ENCODE assay signal across 19 cellular contexts in the genomic region with DNA sequence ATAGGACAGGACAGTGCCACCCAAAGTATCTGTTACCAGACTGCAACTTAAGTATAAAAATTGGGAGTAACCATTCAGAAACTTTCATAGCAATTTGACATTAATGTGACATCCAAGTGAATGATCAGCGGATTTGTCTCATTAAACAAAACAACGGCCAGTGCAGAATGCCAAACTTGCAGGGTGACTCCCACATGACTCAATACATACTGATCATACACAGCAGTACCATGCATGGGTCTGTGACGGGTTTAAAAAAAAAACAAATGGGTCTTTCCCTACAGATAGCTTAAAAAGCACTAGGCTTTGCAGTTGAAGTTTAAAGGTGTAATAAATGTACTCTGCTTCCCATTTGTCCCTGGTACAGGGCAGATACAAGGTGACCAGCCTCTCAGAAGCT.
DNase-seq lines count a peak whose midpoint lies in the region; ATAC-seq, FAIRE-seq and TF ChIP-seq lines count a peak whose summit lies in the region.
"Had no signal": no experiment of that assay in that cellular context is flagged by ENCODE, and none has a peak within 500 bp of the region (broad histone marks: within the 10 kb centered on the region; RNA-seq: fewer than 3 reads in every experiment).

No MANE protein-coding gene starts in this region.

- FAIRE-seq in A549 (lab: Jason Lieb, UNC) (peak; percentile 78), keratinocyte (lab: Jason Lieb, UNC) (no peak)
- FAIRE-seq: HepG2 had no signal

- H3K4me3 ChIP-seq in A549 (no peak overlapping the region), astrocyte of the spinal cord (ENCODE audit: low read depth, low read length) (no peak overlapping the region), keratinocyte (ENCODE audit: control insufficient read depth in 2 of 3, extremely low read depth in 1 of 3, insufficient read depth in 2 of 3, low read depth in 1 of 3, low read length in 3 of 3) (no peak overlapping the region)
- H3K4me3 ChIP-seq: smooth muscle cell had no signal

- H3K79me2 ChIP-seq in keratinocyte (ENCODE audit: control insufficient read depth, insufficient read depth, low read length): no peaks in the 10 kb centered on the region

- H3K4me1 ChIP-seq in A549 (peaks cover 35% of the 10 kb centered on the region; the same call in 2 of the 3 replicates), keratinocyte (ENCODE audit: control insufficient read depth, extremely low read depth, insufficient read depth, low read length) (peaks cover 11% of the 10 kb centered on the region)

- no peaks in the 10 kb centered on the region for H3K36me3 ChIP-seq in keratinocyte (ENCODE audit: control insufficient read depth in 2 of 2, extremely low read depth in 1 of 2, insufficient read depth in 2 of 2, low read length in 2 of 2)

- WGBS in A549 (ENCODE audit: missing lambda C conversion rate): 2% methylated on average over 3 of the region's 3 CpGs

- DNase-seq in A549 (ENCODE audit: low read depth in 1 of 2, low spot score in 1 of 2): peak in 1 of 2 experiments; percentile 10
- peak; percentile 79 for DNase-seq in HS-27A (ENCODE audit: low read depth)
- peak; percentile 58 for DNase-seq in astrocyte of the spinal cord (ENCODE audit: low read depth, low spot score)
- DNase-seq in keratinocyte (ENCODE audit: low read depth, low spot score): peak; percentile 17
- DNase-seq in NCI-H1105 (lab: John Stamatoyannopoulos, UW): no peak
- DNase-seq in mesothelial cell of epicardium (ENCODE audit: low spot score in 2 of 2, unreplicated experiment in 2 of 2): no peak
- DNase-seq in NCI-H2081 treated with DMSO at 0.1 percent for 48 hours (lab: John Stamatoyannopoulos, UW): no peak
- DNase-seq in superior temporal gyrus (ENCODE audit: extremely low spot score): no peak
- DNase-seq: activated gamma-delta T cell treated with Interleukin-2 at 50 U/mL for 16 hours; amygdala; CD8-positive, alpha-beta T cell; DND-41; glutamatergic neuron; naive thymus-derived CD8-positive, alpha-beta T cell; NCI-H2029; NCI-H510A treated with DMSO at 0.1 percent for 48 hours had no signal

- TF ChIP-seq EP300 in A549 (IDR thresholded peaks at IDR 0.05): no peak

- H3K9me3 ChIP-seq in A549 (no peaks in the 10 kb centered on the region), keratinocyte (ENCODE audit: control insufficient read depth, low read depth, low read length) (no peaks in the 10 kb centered on the region)

- peaks cover 5% of the 10 kb centered on the region for H3K9me3 Mint-ChIP-seq in mesothelial cell of epicardium

- dilution Hi-C loops in keratinocyte (cut with MboI; ENCODE audit: extremely low pct_ligation_motif_present, low sequenced_read_pairs): no loop called here

- H2AFZ ChIP-seq in keratinocyte (ENCODE audit: control insufficient read depth, low read length): no peak overlapping the region

- H3K9ac ChIP-seq in keratinocyte (ENCODE audit: control insufficient read depth, extremely low read depth, insufficient read depth, low read length): no peak overlapping the region

- POLR2A ChIA-PET in A549 (lab: Yijun Ruan, JAX): no interaction called here

- H3K27ac Mint-ChIP-seq in mesothelial cell of epicardium: no peak overlapping the region
- H3K27ac Mint-ChIP-seq: CD8-positive, alpha-beta T cell; naive thymus-derived CD8-positive, alpha-beta T cell had no signal

- in situ Hi-C loops in astrocyte of the spinal cord (cut with HindIII; ENCODE audit: low sequenced_read_pairs): no loop called here

- H3K4me2 ChIP-seq in A549 (0 out of 3 replicates have a peak overlapping the region, but pooled peaks have one; percentile 8), keratinocyte (ENCODE audit: control insufficient read depth, extremely low read depth, insufficient read depth, low read depth, low read length) (no peak overlapping the region)
- H3K4me2 ChIP-seq: smooth muscle cell had no signal

- H3K4me3 Mint-ChIP-seq in mesothelial cell of epicardium: no peak overlapping the region
- H3K4me3 Mint-ChIP-seq: CD8-positive, alpha-beta T cell; naive thymus-derived CD8-positive, alpha-beta T cell had no signal

- ATAC-seq in A549: peak in 1 of 2 experiments; percentile 45; a peak in 2 of 6 replicates
- ATAC-seq: activated CD4-positive, CD25-positive, alpha-beta regulatory T cell treated with anti-CD3 and anti-CD28 coated beads, Interleukin-2, amount 50 U/mL, for 24 hours; CD8-positive, alpha-beta T cell; HepG2; naive thymus-derived CD8-positive, alpha-beta T cell had no signal

- H3K4me1 Mint-ChIP-seq in mesothelial cell of epicardium: peaks cover 4% of the 10 kb centered on the region
- H3K4me1 Mint-ChIP-seq: naive thymus-derived CD8-positive, alpha-beta T cell had no signal

- TF ChIP-seq CTCF in A549 (IDR thresholded peaks at IDR 0.05) (no peak), astrocyte of the spinal cord (IDR thresholded peaks at IDR 0.05; ENCODE audit: low read depth, low read length) (no peak), keratinocyte (optimal IDR thresholded peaks at IDR 0.05 in 1 of 3, IDR thresholded peaks at IDR 0.05 in 1 of 3, conservative IDR thresholded peaks at IDR 0.05 in 1 of 3; ENCODE audit: extremely low read depth in 1 of 3, insufficient read depth in 2 of 3, low read length in 3 of 3) (no peak), mesothelial cell of epicardium (IDR thresholded peaks at IDR 0.05; ENCODE audit: unreplicated experiment) (no peak)

- H3K9me1 ChIP-seq in keratinocyte (ENCODE audit: control insufficient read depth, extremely low read depth, insufficient read depth, low read length): no peaks in the 10 kb centered on the region

- CTCF ChIA-PET in A549 (lab: Yijun Ruan, JAX): no interaction called here

- no peaks in the 10 kb centered on the region for H3K27me3 ChIP-seq in keratinocyte (ENCODE audit: control insufficient read depth, extremely low read depth, insufficient read depth, low read length)

- no peaks in the 10 kb centered on the region for H4K20me1 ChIP-seq in keratinocyte (ENCODE audit: control insufficient read depth, extremely low read depth, insufficient read depth, low read length)

- no peaks in the 10 kb centered on the region for H3K36me3 Mint-ChIP-seq in mesothelial cell of epicardium
- H3K36me3 Mint-ChIP-seq: CD8-positive, alpha-beta T cell; naive thymus-derived CD8-positive, alpha-beta T cell had no signal

- H3K27me3 Mint-ChIP-seq in mesothelial cell of epicardium (ENCODE audit: low read depth): peaks cover 1% of the 10 kb centered on the region
- H3K27me3 Mint-ChIP-seq: naive thymus-derived CD8-positive, alpha-beta T cell had no signal

- TF ChIP-seq POLR2A in A549 (IDR thresholded peaks at IDR 0.05; ENCODE audit: low read length): no peak

- no peak for TF ChIP-seq RAD21 in A549 (conservative IDR thresholded peaks at IDR 0.05 in 1 of 2, IDR thresholded peaks at IDR 0.05 in 1 of 2)

- H3K27ac ChIP-seq in A549 (no peak overlapping the region), keratinocyte (ENCODE audit: control insufficient read depth, insufficient read depth, low read length) (no peak overlapping the region)

TF ChIP-seq in A549, 52 proteins besides CTCF, POLR2A, EP300 and RAD21:
- TF ChIP-seq TP53 (CRISPR knock-in tag; IDR thresholded peaks at IDR 0.05) (no peak), RNF2 (IDR thresholded peaks at IDR 0.05; ENCODE audit: borderline replicate concordance, low read depth) (no peak), HOXB5 (CRISPR knock-in tag; IDR thresholded peaks at IDR 0.05) (no peak), NPAS2 (CRISPR knock-in tag; IDR thresholded peaks at IDR 0.05; ENCODE audit: borderline replicate concordance) (no peak), JUNB (IDR thresholded peaks at IDR 0.05) (no peak), RCOR1 (IDR thresholded peaks at IDR 0.05; ENCODE audit: low read depth, low read length) (no peak), NFE2L2 (conservative IDR thresholded peaks at IDR 0.05; ENCODE audit: low read length) (no peak), FOSL2 (IDR thresholded peaks at IDR 0.05) (no peak), FOSL2 (CRISPR knock-in tag; IDR thresholded peaks at IDR 0.05) (no peak), MAFK (IDR thresholded peaks at IDR 0.05; ENCODE audit: partially characterized antibody) (no peak), HEYL (CRISPR knock-in tag; IDR thresholded peaks at IDR 0.05) (no peak), HDAC2 (IDR thresholded peaks at IDR 0.05) (no peak), KDM5A (IDR thresholded peaks at IDR 0.05) (no peak), MYC (IDR thresholded peaks at IDR 0.05; ENCODE audit: borderline replicate concordance, low read length) (no peak), NR3C1 (IDR thresholded peaks at IDR 0.05) (no peak), CHD2 (IDR thresholded peaks at IDR 0.05; ENCODE audit: low read length, partially characterized antibody) (no peak), ZSCAN20 (CRISPR knock-in tag; IDR thresholded peaks at IDR 0.05) (no peak), CBX8 (IDR thresholded peaks at IDR 0.05) (no peak), MAX (IDR thresholded peaks at IDR 0.05) (no peak)
- TF ChIP-seq, protein P1, sequence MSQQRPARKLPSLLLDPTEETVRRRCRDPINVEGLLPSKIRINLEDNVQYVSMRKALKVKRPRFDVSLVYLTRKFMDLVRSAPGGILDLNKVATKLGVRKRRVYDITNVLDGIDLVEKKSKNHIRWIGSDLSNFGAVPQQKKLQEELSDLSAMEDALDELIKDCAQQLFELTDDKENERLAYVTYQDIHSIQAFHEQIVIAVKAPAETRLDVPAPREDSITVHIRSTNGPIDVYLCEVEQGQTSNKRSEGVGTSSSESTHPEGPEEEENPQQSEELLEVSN (IDR thresholded peaks at IDR 0.05; ENCODE audit: borderline replicate concordance, low read depth): no peak

Comparison
In these comparisons a context has a peak if more than half of its experiments do, and no peak if none do; other contexts are left out.
1. DNase-seq: peak in HS-27A (single experiment), astrocyte of the spinal cord (single experiment) and keratinocyte (single experiment); none in NCI-H1105 (single experiment), mesothelial cell of epicardium (0 of 2), NCI-H2081 treated with DMSO at 0.1 percent for 48 hours (single experiment) and superior temporal gyrus (single experiment).